Comparison of ENCODE assay signal across 33 cellular contexts in the genomic region with DNA sequence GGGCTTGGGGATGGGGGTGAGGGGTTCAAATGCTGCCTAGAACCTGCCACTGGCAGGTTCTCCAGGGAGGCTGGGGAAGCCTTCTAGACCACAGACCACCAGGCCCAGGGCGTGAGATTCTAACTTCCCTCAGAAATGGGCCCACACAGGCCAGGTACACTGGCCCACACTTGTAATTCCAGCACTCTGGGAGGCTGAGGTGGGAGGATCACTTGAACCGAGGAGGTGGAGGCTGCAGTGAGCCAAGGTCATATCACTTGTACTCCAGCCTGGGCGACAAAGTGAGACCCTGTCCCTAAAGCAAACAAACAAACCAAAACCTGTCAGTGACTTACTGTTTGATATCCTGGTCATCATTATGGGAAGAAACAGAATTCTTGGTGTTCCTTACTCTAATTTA. TPM values are rescaled to one million over a fixed set of nuclear protein-coding genes. Genes with fewer than 3 reads are reported as not detected.
"Had no signal": no experiment of that assay in that cellular context is flagged by ENCODE, and none has a peak within 500 bp of the region (broad histone marks: within the 10 kb centered on the region; RNA-seq: fewer than 3 reads in every experiment).

No MANE protein-coding gene starts in this region.

- DNase-seq: activated CD4-positive, alpha-beta T cell treated with anti-CD3 and anti-CD28 coated beads for 48 hours; activated CD4-positive, alpha-beta T cell treated with anti-CD3 and anti-CD28 coated beads, Interleukin-2, amount 50 U/mL, for 48 hours; activated CD8-positive, alpha-beta memory T cell treated with anti-CD3 and anti-CD28 coated beads for 24 hours; activated gamma-delta T cell; activated naive CD4-positive, alpha-beta T cell treated with anti-CD3 and anti-CD28 coated beads, Interleukin-2, amount 10 ng/mL, durations not matched to agents 7 days and 5 days; activated naive CD8-positive, alpha-beta T cell treated with anti-CD3 and anti-CD28 coated beads, Interleukin-2, amount 10 ng/mL, durations not matched to agents 7 days and 5 days; activated T-cell treated with anti-CD3 and anti-CD28 coated beads, Interleukin-2, amount 50 U/mL, for 1 hour; amniotic stem cell; caudate nucleus; foreskin keratinocyte; heart right ventricle; naive B cell; nephron progenitor cell; ovary; retina; stimulated activated CD4-positive, alpha-beta T cell treated with anti-CD3 and anti-CD28 coated beads, Interleukin-15, amount 100 ng/mL, for 24 hours; stimulated activated CD4-positive, alpha-beta T cell treated with anti-CD3 and anti-CD28 coated beads, Interleukin-2, amount 100 ng/mL, for 24 hours; stimulated activated naive B cell treated with anti-CD40 and anti-IgM and Interleukin-4, amounts not matched to agents 10 μg/mL and 1 μg/mL and 100 μg/mL, for 72 hours; SW 1271; T-helper 9 cell; WERI-Rb-1 had no signal

- H3K27me3 Mint-ChIP-seq: stimulated activated naive B cell treated with anti-CD40 and anti-IgM and Interleukin-4, amounts not matched to agents 10 μg/mL and 1 μg/mL and 100 μg/mL, for 72 hours had no signal

- H3K4me3 Mint-ChIP-seq: activated naive CD4-positive, alpha-beta T cell treated with anti-CD3 and anti-CD28 coated beads, Interleukin-2, amount 10 ng/mL, durations not matched to agents 7 days and 5 days; activated naive CD8-positive, alpha-beta T cell treated with anti-CD3 and anti-CD28 coated beads, Interleukin-2, amount 10 ng/mL, durations not matched to agents 7 days and 5 days; activated T-helper 1 cell treated with anti-CD3 and anti-CD28 coated beads, Interleukin-12 subunit alpha, Interleukin-12 subunit beta, Interleukin-2, Interleukin-4 antibody, amounts not matched to agents 30 ng/mL and 10 ng/mL and 1 ng/mL, durations not matched to agents 14 hours and 24 hours and 36 hours; mesothelial cell of epicardium; naive B cell; nephron progenitor cell; stimulated activated naive B cell treated with anti-CD40 and anti-IgM and Interleukin-4, amounts not matched to agents 10 μg/mL and 1 μg/mL and 100 μg/mL, for 72 hours; T-helper 1 cell treated with Interleukin-12 subunit alpha and Interleukin-12 subunit beta and Interleukin-4 antibody, amounts not matched to agents 30 μg/mL and 1 μg/mL, for 36 hours had no signal

- H3K4me3 ChIP-seq: heart right ventricle, ovary had no signal

- H3K27me3 ChIP-seq: foreskin keratinocyte, heart right ventricle, ovary had no signal

- H3K36me3 ChIP-seq: heart right ventricle, ovary, WERI-Rb-1 had no signal

- H3K9me3 Mint-ChIP-seq: activated naive CD4-positive, alpha-beta T cell treated with anti-CD3 and anti-CD28 coated beads, Interleukin-2, amount 10 ng/mL, durations not matched to agents 7 days and 5 days; activated naive CD8-positive, alpha-beta T cell treated with anti-CD3 and anti-CD28 coated beads, Interleukin-2, amount 10 ng/mL, durations not matched to agents 7 days and 5 days; activated T-helper 1 cell treated with anti-CD3 and anti-CD28 coated beads, Interleukin-12 subunit alpha, Interleukin-12 subunit beta, Interleukin-2, Interleukin-4 antibody, amounts not matched to agents 30 ng/mL and 10 ng/mL and 1 ng/mL, durations not matched to agents 14 hours and 24 hours and 36 hours; mesothelial cell of epicardium; naive B cell; nephron progenitor cell; stimulated activated naive B cell treated with anti-CD40 and anti-IgM and Interleukin-4, amounts not matched to agents 10 μg/mL and 1 μg/mL and 100 μg/mL, for 72 hours; T-helper 1 cell treated with Interleukin-12 subunit alpha and Interleukin-12 subunit beta and Interleukin-4 antibody, amounts not matched to agents 30 μg/mL and 1 μg/mL, for 36 hours had no signal

- ATAC-seq: activated CD4-positive, CD25-positive, alpha-beta regulatory T cell treated with anti-CD3 and anti-CD28 coated beads, Interleukin-2, amount 50 U/mL, for 24 hours; esophagus mucosa; foreskin keratinocyte; heart right ventricle; stimulated activated naive B cell treated with anti-CD40 and anti-IgM and Interleukin-4, amounts not matched to agents 10 μg/mL and 1 μg/mL and 100 μg/mL, for 72 hours had no signal

- H3K4me1 Mint-ChIP-seq: activated naive CD4-positive, alpha-beta T cell treated with anti-CD3 and anti-CD28 coated beads, Interleukin-2, amount 10 ng/mL, durations not matched to agents 7 days and 5 days had no signal

- H3K9me3 ChIP-seq: heart right ventricle, ovary had no signal

- H3K27ac Mint-ChIP-seq: activated naive CD4-positive, alpha-beta T cell treated with anti-CD3 and anti-CD28 coated beads, Interleukin-2, amount 10 ng/mL, durations not matched to agents 7 days and 5 days; activated naive CD8-positive, alpha-beta T cell treated with anti-CD3 and anti-CD28 coated beads, Interleukin-2, amount 10 ng/mL, durations not matched to agents 7 days and 5 days; activated T-helper 1 cell treated with anti-CD3 and anti-CD28 coated beads, Interleukin-12 subunit alpha, Interleukin-12 subunit beta, Interleukin-2, Interleukin-4 antibody, amounts not matched to agents 30 ng/mL and 10 ng/mL and 1 ng/mL, durations not matched to agents 14 hours and 24 hours and 36 hours; nephron progenitor cell; progenitor cell of endocrine pancreas; stimulated activated naive B cell treated with anti-CD40 and anti-IgM and Interleukin-4, amounts not matched to agents 10 μg/mL and 1 μg/mL and 100 μg/mL, for 72 hours; T-helper 1 cell treated with Interleukin-12 subunit alpha and Interleukin-12 subunit beta and Interleukin-4 antibody, amounts not matched to agents 30 μg/mL and 1 μg/mL, for 36 hours had no signal

- H3K27ac ChIP-seq: foreskin keratinocyte, heart right ventricle, ovary, WERI-Rb-1 had no signal

RNA-seq across cellular contexts. Expression of a gene that starts 31.7 kb away (rescaled TPM):
- total RNA-seq: activated naive CD8-positive, alpha-beta T cell treated with anti-CD3 and anti-CD28 coated beads, Interleukin-2, amount 10 ng/mL, durations not matched to agents 7 days and 5 days; activated T-helper 1 cell treated with anti-CD3 and anti-CD28 coated beads, Interleukin-12 subunit alpha, Interleukin-12 subunit beta, Interleukin-2, Interleukin-4 antibody, amounts not matched to agents 30 ng/mL and 10 ng/mL and 1 ng/mL, durations not matched to agents 14 hours and 24 hours and 36 hours; astrocyte; esophagus mucosa; foreskin keratinocyte; glomerular endothelial cell; heart right ventricle; kidney epithelial cell; lower leg skin; mesothelial cell of epicardium; ovary; progenitor cell of endocrine pancreas; subcutaneous adipose tissue; ureter had no signal
- polyA plus RNA-seq: foreskin keratinocyte, heart right ventricle had no signal

RNA-seq across cellular contexts. Expression of a gene that starts 50.1 kb away (rescaled TPM):
- total RNA-seq: activated naive CD8-positive, alpha-beta T cell treated with anti-CD3 and anti-CD28 coated beads, Interleukin-2, amount 10 ng/mL, durations not matched to agents 7 days and 5 days; activated T-helper 1 cell treated with anti-CD3 and anti-CD28 coated beads, Interleukin-12 subunit alpha, Interleukin-12 subunit beta, Interleukin-2, Interleukin-4 antibody, amounts not matched to agents 30 ng/mL and 10 ng/mL and 1 ng/mL, durations not matched to agents 14 hours and 24 hours and 36 hours; glomerular endothelial cell had no signal
